ENCODE assay signal across 15 cellular contexts in the genomic region with DNA sequence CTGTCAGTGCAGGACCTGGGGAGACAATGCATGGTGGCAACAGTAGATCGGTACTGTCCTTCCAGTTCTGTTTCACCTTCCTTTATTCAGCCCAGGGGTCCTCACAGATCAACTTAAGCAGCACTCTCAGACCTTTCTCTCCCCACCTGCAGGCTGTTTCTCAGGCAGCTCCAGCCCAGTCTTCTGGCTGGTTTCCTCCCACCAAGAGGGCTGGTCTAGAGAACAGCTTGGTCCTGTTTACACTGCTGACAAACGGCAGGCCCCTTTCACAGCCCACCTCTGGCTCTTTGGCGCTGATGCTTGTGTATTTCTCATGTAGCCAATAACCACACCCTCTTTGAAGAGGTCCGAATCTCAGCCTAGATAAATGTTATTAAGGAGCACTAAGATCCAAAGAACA.
DNase-seq lines count a peak whose midpoint lies in the region; ATAC-seq, FAIRE-seq and TF ChIP-seq lines count a peak whose summit lies in the region.
"Had no signal": no experiment of that assay in that cellular context is flagged by ENCODE, and none has a peak within 500 bp of the region (broad histone marks: within the 10 kb centered on the region; RNA-seq: fewer than 3 reads in every experiment).

No MANE protein-coding gene starts in this region.

- H4K20me1 ChIP-seq in HepG2 (ENCODE audit: insufficient read depth, low read length): no peaks in the 10 kb centered on the region

- 15% methylated on average over 4 of the region's 4 CpGs for WGBS in HepG2 (ENCODE audit: low lambda C conversion rate)

- BruUV-seq in HepG2 (replicated peaks; lab: Mats Ljungman, UMichigan): no TSS peak

- H3K4me1 Mint-ChIP-seq in CD4-positive, alpha-beta memory T cell: peaks cover 40 to 76% (median 57%) of the 10 kb centered on the region in 4 donors
- peaks cover 71% of the 10 kb centered on the region for H3K4me1 Mint-ChIP-seq in activated naive CD8-positive, alpha-beta T cell (ENCODE audit: low read depth)

- no peaks in the 10 kb centered on the region for H3K27me3 ChIP-seq in CD4-positive, alpha-beta memory T cell (ENCODE audit: insufficient read depth, low read length)
- no peaks in the 10 kb centered on the region for H3K27me3 ChIP-seq in HepG2 (ENCODE audit: control insufficient read depth in 1 of 2, insufficient read depth in 2 of 2, low read length in 2 of 2)

- H3K36me3 ChIP-seq in CD4-positive, alpha-beta memory T cell (ENCODE audit: insufficient read depth, low read length): no peaks in the 10 kb centered on the region
- H3K36me3 ChIP-seq in HepG2 (replicated peaks in 1 of 2; ENCODE audit: control insufficient read depth in 1 of 2, insufficient read depth in 2 of 2, low read length in 2 of 2): no peaks in the 10 kb centered on the region

- no peak for TF ChIP-seq EP300 in HepG2 (IDR thresholded peaks at IDR 0.05; ENCODE audit: low read depth in 2 of 2, low read length in 2 of 2)
- TF ChIP-seq EP300 in HepG2 (CRISPR knock-in tag; IDR thresholded peaks at IDR 0.05; ENCODE audit: borderline replicate concordance): no peak

- no peak for DNase-seq in CD4-positive, alpha-beta memory T cell
- DNase-seq in HepG2 (ENCODE audit: low spot score): no peak
- no peak for DNase-seq in nucleus accumbens (lab: John Stamatoyannopoulos, UW)
- DNase-seq: activated CD8-positive, alpha-beta memory T cell treated with anti-CD3 and anti-CD28 coated beads, Interleukin-2, amount 10 ng/mL, durations not matched to agents 7 days and 5 days; NCI-H187 treated with DMSO at 0.1 percent for 48 hours; psoas muscle had no signal

- no peak for FAIRE-seq in HepG2 (lab: Jason Lieb, UNC)
- FAIRE-seq: G401.6 had no signal

- no peak for TF ChIP-seq CTCF in HepG2 (CRISPR knock-in tag; IDR thresholded peaks at IDR 0.05)

- no peak for TF ChIP-seq POLR2A in HepG2 (IDR thresholded peaks at IDR 0.05; ENCODE audit: insufficient read depth in 1 of 2, low read depth in 2 of 2, low read length in 2 of 2)

- in situ Hi-C loops in HepG2 (cut with HindIII; ENCODE audit: extremely low pct_ligation_motif_present, low pct_unique_long_range_greater_than_20kb): no loop called here

- peak; percentile 57 for ATAC-seq in GM18907 (IDR thresholded peaks at IDR 0.05; ENCODE audit: unreplicated experiment)
- peak; percentile 87 for ATAC-seq in HepG2
- ATAC-seq in HG03439 (IDR thresholded peaks at IDR 0.05; ENCODE audit: unreplicated experiment): no peak
- no peak for ATAC-seq in HG03097 (IDR thresholded peaks at IDR 0.05; ENCODE audit: low FRiP score, unreplicated experiment)
- ATAC-seq in HG03442 (IDR thresholded peaks at IDR 0.05; ENCODE audit: unreplicated experiment): no peak
- ATAC-seq: activated CD8-positive, alpha-beta memory T cell treated with anti-CD3 and anti-CD28 coated beads, Interleukin-2, amount 10 ng/mL, durations not matched to agents 7 days and 5 days; HCT116; psoas muscle had no signal

- H2AFZ ChIP-seq in HepG2 (ENCODE audit: low read length): no peak overlapping the region

- peak overlapping the region; percentile 25; the same call in 1 of the 2 replicates for H3K4me2 ChIP-seq in HepG2 (ENCODE audit: low read depth, low read length)

- no peaks in the 10 kb centered on the region for H3K79me2 ChIP-seq in HepG2 (ENCODE audit: insufficient read depth, low read length)

- no peak overlapping the region for H3K27ac ChIP-seq in CD4-positive, alpha-beta memory T cell (ENCODE audit: low read depth, low read length)
- H3K27ac ChIP-seq in HepG2 (ENCODE audit: extremely low read length, insufficient read depth, low read length): no peak overlapping the region
- H3K27ac ChIP-seq: coronary artery, psoas muscle, SK-N-MC had no signal

- peaks cover 25 to 40% of the 10 kb centered on the region in 2 donors for H3K36me3 Mint-ChIP-seq in CD4-positive, alpha-beta memory T cell
- peaks cover 14% of the 10 kb centered on the region for H3K36me3 Mint-ChIP-seq in activated naive CD8-positive, alpha-beta T cell

- H3K4me3 Mint-ChIP-seq in CD4-positive, alpha-beta memory T cell: peak overlapping the region in 5 of 8 donors; percentile 8 to 60 (median 33)
- peak overlapping the region; percentile 44 for H3K4me3 Mint-ChIP-seq in activated naive CD8-positive, alpha-beta T cell
- H3K4me3 Mint-ChIP-seq: activated CD8-positive, alpha-beta memory T cell treated with anti-CD3 and anti-CD28 coated beads, Interleukin-2, amount 10 ng/mL, durations not matched to agents 7 days and 5 days had no signal

- intact Hi-C loops in CD4-positive, alpha-beta memory T cell (cut with micrococcal nuclease): no loop called here
- intact Hi-C loops in HepG2 (cut with micrococcal nuclease; ENCODE audit: unreplicated experiment): no loop called here

- no peaks in the 10 kb centered on the region for H3K27me3 Mint-ChIP-seq in CD4-positive, alpha-beta memory T cell
- H3K27me3 Mint-ChIP-seq in activated naive CD8-positive, alpha-beta T cell: no peaks in the 10 kb centered on the region
- H3K27me3 Mint-ChIP-seq: activated CD8-positive, alpha-beta memory T cell treated with anti-CD3 and anti-CD28 coated beads, Interleukin-2, amount 10 ng/mL, durations not matched to agents 7 days and 5 days had no signal

- H3K9me3 Mint-ChIP-seq in CD4-positive, alpha-beta memory T cell: no peaks in the 10 kb centered on the region
- no peaks in the 10 kb centered on the region for H3K9me3 Mint-ChIP-seq in activated naive CD8-positive, alpha-beta T cell (ENCODE audit: low read depth)

- POLR2A ChIA-PET in CD4-positive, alpha-beta memory T cell (lab: Charles Lee; ENCODE audit: partially characterized antibody): interaction anchor here (0.9 to 2.0 kb wide), 3 partner anchors 17 to 71 kb away, joined by 3 to 6 read pairs (median 4); a partner anchor contains a TSS
- POLR2A ChIA-PET in HepG2 (lab: Yijun Ruan, JAX): no interaction called here

- H3K9ac ChIP-seq in HepG2 (ENCODE audit: insufficient read depth, low read depth, low read length): no peak overlapping the region

- CTCF ChIA-PET in CD4-positive, alpha-beta memory T cell (lab: Charles Lee; ENCODE audit: partially characterized antibody): interaction anchor here (0.9 to 1.4 kb wide), 5 partner anchors 9 to 70 kb away, joined by 3 to 5 read pairs (median 4); no protein-coding TSS in a partner anchor
- CTCF ChIA-PET in HepG2 (lab: Yijun Ruan, JAX; ENCODE audit: low intra/inter-chr PET ratio, low total read pairs): no interaction called here

- peaks cover 30% of the 10 kb centered on the region for H3K4me1 ChIP-seq in CD4-positive, alpha-beta memory T cell (ENCODE audit: insufficient read depth, low read length)
- H3K4me1 ChIP-seq in HepG2 (ENCODE audit: insufficient read depth, low read length): no peaks in the 10 kb centered on the region; the same call in 1 of the 2 replicates
- H3K4me1 ChIP-seq: psoas muscle had no signal

- no peak for TF ChIP-seq RAD21 in HepG2 (CRISPR knock-in tag; IDR thresholded peaks at IDR 0.05)

- peak overlapping the region in 6 of 7 donors; percentile 39 to 94 (median 55) for H3K27ac Mint-ChIP-seq in CD4-positive, alpha-beta memory T cell
- peak overlapping the region; percentile 77 for H3K27ac Mint-ChIP-seq in activated naive CD8-positive, alpha-beta T cell
- H3K27ac Mint-ChIP-seq: activated CD8-positive, alpha-beta memory T cell treated with anti-CD3 and anti-CD28 coated beads, Interleukin-2, amount 10 ng/mL, durations not matched to agents 7 days and 5 days had no signal

- H3K9me3 ChIP-seq in CD4-positive, alpha-beta memory T cell (ENCODE audit: control insufficient read depth in 1 of 2, low read length in 2 of 2): no peaks in the 10 kb centered on the region
- no peaks in the 10 kb centered on the region for H3K9me3 ChIP-seq in HepG2 (ENCODE audit: low read length)
- H3K9me3 ChIP-seq: psoas muscle had no signal

- no peak overlapping the region for H3K4me3 ChIP-seq in CD4-positive, alpha-beta memory T cell (ENCODE audit: low read length in 2 of 2)
- H3K4me3 ChIP-seq in HepG2 (replicated peaks in 1 of 3; ENCODE audit: insufficient read depth in 1 of 3, low read depth in 2 of 3, low read length in 3 of 3): no peak overlapping the region
- H3K4me3 ChIP-seq: coronary artery, psoas muscle, SK-N-MC had no signal

TF ChIP-seq in HepG2, 621 proteins besides CTCF, POLR2A, EP300 and RAD21 (continues in another document):
- TF ChIP-seq, protein P1, sequence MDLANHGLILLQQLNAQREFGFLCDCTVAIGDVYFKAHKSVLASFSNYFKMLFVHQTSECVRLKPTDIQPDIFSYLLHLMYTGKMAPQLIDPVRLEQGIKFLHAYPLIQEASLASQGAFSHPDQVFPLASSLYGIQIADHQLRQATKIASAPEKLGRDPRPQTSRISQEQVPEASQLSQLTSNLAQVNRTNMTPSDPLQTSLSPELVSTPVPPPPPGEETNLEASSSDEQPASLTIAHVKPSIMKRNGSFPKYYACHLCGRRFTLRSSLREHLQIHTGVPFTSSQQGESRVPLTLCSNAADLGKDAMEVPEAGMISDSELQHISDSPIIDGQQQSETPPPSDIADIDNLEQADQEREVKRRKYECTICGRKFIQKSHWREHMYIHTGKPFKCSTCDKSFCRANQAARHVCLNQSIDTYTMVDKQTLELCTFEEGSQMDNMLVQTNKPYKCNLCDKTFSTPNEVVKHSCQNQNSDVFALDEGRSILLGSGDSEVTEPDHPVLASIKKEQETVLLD (CRISPR knock-in tag; IDR thresholded peaks at IDR 0.05; ENCODE audit: low read depth): no peak
- TF ChIP-seq, protein P2, sequence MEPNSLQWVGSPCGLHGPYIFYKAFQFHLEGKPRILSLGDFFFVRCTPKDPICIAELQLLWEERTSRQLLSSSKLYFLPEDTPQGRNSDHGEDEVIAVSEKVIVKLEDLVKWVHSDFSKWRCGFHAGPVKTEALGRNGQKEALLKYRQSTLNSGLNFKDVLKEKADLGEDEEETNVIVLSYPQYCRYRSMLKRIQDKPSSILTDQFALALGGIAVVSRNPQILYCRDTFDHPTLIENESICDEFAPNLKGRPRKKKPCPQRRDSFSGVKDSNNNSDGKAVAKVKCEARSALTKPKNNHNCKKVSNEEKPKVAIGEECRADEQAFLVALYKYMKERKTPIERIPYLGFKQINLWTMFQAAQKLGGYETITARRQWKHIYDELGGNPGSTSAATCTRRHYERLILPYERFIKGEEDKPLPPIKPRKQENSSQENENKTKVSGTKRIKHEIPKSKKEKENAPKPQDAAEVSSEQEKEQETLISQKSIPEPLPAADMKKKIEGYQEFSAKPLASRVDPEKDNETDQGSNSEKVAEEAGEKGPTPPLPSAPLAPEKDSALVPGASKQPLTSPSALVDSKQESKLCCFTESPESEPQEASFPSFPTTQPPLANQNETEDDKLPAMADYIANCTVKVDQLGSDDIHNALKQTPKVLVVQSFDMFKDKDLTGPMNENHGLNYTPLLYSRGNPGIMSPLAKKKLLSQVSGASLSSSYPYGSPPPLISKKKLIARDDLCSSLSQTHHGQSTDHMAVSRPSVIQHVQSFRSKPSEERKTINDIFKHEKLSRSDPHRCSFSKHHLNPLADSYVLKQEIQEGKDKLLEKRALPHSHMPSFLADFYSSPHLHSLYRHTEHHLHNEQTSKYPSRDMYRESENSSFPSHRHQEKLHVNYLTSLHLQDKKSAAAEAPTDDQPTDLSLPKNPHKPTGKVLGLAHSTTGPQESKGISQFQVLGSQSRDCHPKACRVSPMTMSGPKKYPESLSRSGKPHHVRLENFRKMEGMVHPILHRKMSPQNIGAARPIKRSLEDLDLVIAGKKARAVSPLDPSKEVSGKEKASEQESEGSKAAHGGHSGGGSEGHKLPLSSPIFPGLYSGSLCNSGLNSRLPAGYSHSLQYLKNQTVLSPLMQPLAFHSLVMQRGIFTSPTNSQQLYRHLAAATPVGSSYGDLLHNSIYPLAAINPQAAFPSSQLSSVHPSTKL (CRISPR knock-in tag; IDR thresholded peaks at IDR 0.05): no peak

Comparison
In these comparisons a context has a peak if more than half of its experiments do, and no peak if none do; other contexts are left out.
1. ATAC-seq: peak in GM18907 (single experiment) and HepG2 (single experiment); none in HG03439 (single experiment), HG03097 (single experiment) and HG03442 (single experiment).